Comparison of ENCODE assay signal across 1 cellular context in the genomic region with DNA sequence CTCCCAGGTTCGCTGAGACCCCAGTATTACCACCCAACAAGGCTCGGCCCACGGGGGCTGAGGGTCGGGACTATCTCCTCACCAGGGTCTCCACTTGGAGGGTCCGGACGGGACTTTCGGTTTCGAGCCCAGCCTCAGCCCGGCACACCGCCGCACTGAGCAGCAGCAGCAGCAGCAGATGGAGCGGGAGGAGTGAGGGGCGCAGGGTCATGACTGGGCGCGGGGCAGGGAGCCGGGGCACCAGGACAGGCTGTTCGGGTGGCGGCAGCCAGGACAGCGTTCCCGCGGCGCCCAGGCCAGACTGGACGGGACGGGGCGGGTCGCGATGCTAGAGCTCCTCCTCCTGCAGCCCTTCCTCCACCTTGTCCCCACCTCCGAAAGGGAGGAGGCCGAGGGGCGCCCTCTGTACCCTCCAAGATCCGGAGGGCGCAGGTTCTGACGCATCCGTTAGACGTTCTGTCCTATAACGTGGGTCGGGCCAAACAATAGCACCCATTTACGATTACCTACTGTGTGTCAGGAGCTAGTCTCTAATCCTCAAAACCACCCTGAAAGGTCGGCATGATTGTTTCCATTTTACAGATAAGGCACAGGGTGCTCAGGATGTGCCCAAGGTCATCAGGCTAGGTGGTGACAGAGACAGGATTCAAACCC.
TF ChIP-seq lines count a peak whose summit lies in the region.

Gene FKBP11 (minus strand): TSS at position 275 of the 654 bp plus-strand sequence. CDS start 64 bp downstream, at position 211.

TF ChIP-seq in HepG2, 621 proteins besides CTCF, POLR2A, EP300 and RAD21 (continued from another document):
- TF ChIP-seq, protein P1, sequence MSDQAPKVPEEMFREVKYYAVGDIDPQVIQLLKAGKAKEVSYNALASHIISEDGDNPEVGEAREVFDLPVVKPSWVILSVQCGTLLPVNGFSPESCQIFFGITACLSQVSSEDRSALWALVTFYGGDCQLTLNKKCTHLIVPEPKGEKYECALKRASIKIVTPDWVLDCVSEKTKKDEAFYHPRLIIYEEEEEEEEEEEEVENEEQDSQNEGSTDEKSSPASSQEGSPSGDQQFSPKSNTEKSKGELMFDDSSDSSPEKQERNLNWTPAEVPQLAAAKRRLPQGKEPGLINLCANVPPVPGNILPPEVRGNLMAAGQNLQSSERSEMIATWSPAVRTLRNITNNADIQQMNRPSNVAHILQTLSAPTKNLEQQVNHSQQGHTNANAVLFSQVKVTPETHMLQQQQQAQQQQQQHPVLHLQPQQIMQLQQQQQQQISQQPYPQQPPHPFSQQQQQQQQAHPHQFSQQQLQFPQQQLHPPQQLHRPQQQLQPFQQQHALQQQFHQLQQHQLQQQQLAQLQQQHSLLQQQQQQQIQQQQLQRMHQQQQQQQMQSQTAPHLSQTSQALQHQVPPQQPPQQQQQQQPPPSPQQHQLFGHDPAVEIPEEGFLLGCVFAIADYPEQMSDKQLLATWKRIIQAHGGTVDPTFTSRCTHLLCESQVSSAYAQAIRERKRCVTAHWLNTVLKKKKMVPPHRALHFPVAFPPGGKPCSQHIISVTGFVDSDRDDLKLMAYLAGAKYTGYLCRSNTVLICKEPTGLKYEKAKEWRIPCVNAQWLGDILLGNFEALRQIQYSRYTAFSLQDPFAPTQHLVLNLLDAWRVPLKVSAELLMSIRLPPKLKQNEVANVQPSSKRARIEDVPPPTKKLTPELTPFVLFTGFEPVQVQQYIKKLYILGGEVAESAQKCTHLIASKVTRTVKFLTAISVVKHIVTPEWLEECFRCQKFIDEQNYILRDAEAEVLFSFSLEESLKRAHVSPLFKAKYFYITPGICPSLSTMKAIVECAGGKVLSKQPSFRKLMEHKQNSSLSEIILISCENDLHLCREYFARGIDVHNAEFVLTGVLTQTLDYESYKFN (CRISPR knock-in tag; conservative IDR thresholded peaks at IDR 0.05): 0 out of 2 replicates have a peak, but pooled peaks have one; percentile 13
- peak; percentile 45; the same call in 1 of the 2 replicates for TF ChIP-seq TAF1 (CRISPR knock-in tag; IDR thresholded peaks at IDR 0.05)
- TF ChIP-seq ZNF644 (CRISPR knock-in tag; IDR thresholded peaks at IDR 0.05; ENCODE audit: low read depth): no peak
- TF ChIP-seq ZNF687 (CRISPR knock-in tag; IDR thresholded peaks at IDR 0.05): peak; percentile 41
- peak in 1 of 2 experiments; percentile 35; a peak in 1 of 4 replicates for TF ChIP-seq HMGXB4 (CRISPR knock-in tag; IDR thresholded peaks at IDR 0.05; ENCODE audit: borderline replicate concordance in 1 of 2, low read depth in 1 of 2)
- TF ChIP-seq ZFP91 (CRISPR knock-in tag; IDR thresholded peaks at IDR 0.05; ENCODE audit: borderline replicate concordance): 0 out of 2 replicates have a peak, but pooled peaks have one; percentile 19
- TF ChIP-seq ZMYM3 (CRISPR knock-in tag; IDR thresholded peaks at IDR 0.05): peak; percentile 44; the same call in 1 of the 2 replicates
- peak; percentile 36; the same call in 1 of the 2 replicates for TF ChIP-seq PHF8 (CRISPR knock-in tag; IDR thresholded peaks at IDR 0.05)
- peak; percentile 84 for TF ChIP-seq AGO2 (optimal IDR thresholded peaks at IDR 0.05; ENCODE audit: low read depth, low read length)
